Comparison of ENCODE assay signal across 1 cellular context in the genomic region with DNA sequence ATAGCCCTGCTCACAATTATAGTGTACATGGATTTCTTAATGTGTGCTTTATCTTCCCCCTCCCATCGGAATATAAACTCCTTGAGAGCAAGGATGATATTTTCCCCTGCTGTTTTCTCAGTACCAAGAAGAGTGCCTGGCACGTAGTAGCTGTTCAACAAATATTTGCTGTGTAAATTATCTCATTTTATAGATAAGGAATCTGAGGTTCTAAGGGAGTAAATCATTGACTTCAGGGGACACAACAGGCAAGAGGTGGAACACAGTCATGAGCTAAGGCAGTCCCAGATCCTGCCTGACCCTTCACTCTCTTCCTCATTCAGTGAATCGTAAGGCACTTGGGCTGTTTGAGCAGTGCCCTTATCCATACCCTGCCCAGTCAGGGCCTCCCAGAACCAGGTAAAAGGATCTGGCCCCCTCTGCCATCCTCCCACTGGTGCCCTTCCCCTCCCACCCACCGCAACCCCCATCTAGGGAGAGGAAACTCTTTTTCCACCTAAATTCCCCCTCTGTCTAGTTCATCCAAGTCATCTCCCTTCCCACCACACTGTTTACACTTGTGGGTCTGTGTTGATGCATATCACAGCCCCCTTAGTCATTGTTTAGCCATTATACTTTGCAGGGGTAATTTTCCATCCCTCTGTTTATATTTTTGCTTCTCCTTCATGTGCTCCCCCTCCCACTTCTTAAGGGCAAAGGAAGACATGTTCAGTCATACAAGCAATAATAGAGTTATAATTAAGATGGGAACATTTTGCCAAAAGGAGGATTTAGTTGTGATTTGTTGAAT.
TF ChIP-seq lines count a peak whose summit lies in the region.

No MANE protein-coding gene starts in this region.

TF ChIP-seq in HepG2, 621 proteins besides CTCF, POLR2A, EP300 and RAD21 (continued from another document):
- TF ChIP-seq, protein P1, sequence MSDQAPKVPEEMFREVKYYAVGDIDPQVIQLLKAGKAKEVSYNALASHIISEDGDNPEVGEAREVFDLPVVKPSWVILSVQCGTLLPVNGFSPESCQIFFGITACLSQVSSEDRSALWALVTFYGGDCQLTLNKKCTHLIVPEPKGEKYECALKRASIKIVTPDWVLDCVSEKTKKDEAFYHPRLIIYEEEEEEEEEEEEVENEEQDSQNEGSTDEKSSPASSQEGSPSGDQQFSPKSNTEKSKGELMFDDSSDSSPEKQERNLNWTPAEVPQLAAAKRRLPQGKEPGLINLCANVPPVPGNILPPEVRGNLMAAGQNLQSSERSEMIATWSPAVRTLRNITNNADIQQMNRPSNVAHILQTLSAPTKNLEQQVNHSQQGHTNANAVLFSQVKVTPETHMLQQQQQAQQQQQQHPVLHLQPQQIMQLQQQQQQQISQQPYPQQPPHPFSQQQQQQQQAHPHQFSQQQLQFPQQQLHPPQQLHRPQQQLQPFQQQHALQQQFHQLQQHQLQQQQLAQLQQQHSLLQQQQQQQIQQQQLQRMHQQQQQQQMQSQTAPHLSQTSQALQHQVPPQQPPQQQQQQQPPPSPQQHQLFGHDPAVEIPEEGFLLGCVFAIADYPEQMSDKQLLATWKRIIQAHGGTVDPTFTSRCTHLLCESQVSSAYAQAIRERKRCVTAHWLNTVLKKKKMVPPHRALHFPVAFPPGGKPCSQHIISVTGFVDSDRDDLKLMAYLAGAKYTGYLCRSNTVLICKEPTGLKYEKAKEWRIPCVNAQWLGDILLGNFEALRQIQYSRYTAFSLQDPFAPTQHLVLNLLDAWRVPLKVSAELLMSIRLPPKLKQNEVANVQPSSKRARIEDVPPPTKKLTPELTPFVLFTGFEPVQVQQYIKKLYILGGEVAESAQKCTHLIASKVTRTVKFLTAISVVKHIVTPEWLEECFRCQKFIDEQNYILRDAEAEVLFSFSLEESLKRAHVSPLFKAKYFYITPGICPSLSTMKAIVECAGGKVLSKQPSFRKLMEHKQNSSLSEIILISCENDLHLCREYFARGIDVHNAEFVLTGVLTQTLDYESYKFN (CRISPR knock-in tag; conservative IDR thresholded peaks at IDR 0.05), result 0 out of 2 replicates have a peak, but pooled peaks have one; percentile 14
- TF ChIP-seq, protein P2, sequence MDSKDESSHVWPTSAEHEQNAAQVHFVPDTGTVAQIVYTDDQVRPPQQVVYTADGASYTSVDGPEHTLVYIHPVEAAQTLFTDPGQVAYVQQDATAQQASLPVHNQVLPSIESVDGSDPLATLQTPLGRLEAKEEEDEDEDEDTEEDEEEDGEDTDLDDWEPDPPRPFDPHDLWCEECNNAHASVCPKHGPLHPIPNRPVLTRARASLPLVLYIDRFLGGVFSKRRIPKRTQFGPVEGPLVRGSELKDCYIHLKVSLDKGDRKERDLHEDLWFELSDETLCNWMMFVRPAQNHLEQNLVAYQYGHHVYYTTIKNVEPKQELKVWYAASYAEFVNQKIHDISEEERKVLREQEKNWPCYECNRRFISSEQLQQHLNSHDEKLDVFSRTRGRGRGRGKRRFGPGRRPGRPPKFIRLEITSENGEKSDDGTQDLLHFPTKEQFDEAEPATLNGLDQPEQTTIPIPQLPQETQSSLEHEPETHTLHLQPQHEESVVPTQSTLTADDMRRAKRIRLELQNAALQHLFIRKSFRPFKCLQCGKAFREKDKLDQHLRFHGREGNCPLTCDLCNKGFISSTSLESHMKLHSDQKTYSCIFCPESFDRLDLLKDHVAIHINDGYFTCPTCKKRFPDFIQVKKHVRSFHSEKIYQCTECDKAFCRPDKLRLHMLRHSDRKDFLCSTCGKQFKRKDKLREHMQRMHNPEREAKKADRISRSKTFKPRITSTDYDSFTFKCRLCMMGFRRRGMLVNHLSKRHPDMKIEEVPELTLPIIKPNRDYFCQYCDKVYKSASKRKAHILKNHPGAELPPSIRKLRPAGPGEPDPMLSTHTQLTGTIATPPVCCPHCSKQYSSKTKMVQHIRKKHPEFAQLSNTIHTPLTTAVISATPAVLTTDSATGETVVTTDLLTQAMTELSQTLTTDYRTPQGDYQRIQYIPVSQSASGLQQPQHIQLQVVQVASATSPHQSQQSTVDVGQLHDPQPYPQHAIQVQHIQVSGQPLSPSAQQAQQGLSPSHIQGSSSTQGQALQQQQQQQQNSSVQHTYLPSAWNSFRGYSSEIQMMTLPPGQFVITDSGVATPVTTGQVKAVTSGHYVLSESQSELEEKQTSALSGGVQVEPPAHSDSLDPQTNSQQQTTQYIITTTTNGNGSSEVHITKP (CRISPR knock-in tag; IDR thresholded peaks at IDR 0.05; ENCODE audit: low read depth), result no peak
- TF ChIP-seq ZNF773 (CRISPR knock-in tag; IDR thresholded peaks at IDR 0.05; ENCODE audit: borderline replicate concordance), result no peak
- TF ChIP-seq ATAD3A (CRISPR knock-in tag; IDR thresholded peaks at IDR 0.05), result no peak
- TF ChIP-seq, protein P3, sequence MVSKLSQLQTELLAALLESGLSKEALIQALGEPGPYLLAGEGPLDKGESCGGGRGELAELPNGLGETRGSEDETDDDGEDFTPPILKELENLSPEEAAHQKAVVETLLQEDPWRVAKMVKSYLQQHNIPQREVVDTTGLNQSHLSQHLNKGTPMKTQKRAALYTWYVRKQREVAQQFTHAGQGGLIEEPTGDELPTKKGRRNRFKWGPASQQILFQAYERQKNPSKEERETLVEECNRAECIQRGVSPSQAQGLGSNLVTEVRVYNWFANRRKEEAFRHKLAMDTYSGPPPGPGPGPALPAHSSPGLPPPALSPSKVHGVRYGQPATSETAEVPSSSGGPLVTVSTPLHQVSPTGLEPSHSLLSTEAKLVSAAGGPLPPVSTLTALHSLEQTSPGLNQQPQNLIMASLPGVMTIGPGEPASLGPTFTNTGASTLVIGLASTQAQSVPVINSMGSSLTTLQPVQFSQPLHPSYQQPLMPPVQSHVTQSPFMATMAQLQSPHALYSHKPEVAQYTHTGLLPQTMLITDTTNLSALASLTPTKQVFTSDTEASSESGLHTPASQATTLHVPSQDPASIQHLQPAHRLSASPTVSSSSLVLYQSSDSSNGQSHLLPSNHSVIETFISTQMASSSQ (IDR thresholded peaks at IDR 0.05; ENCODE audit: low read depth), result peak; percentile 64
- TF ChIP-seq, protein P3 (CRISPR knock-in tag; IDR thresholded peaks at IDR 0.05; ENCODE audit: borderline replicate concordance), result no peak; the same call in 1 of the 2 replicates
- TF ChIP-seq WIZ (CRISPR knock-in tag; IDR thresholded peaks at IDR 0.05), result no peak
- TF ChIP-seq, protein P4, sequence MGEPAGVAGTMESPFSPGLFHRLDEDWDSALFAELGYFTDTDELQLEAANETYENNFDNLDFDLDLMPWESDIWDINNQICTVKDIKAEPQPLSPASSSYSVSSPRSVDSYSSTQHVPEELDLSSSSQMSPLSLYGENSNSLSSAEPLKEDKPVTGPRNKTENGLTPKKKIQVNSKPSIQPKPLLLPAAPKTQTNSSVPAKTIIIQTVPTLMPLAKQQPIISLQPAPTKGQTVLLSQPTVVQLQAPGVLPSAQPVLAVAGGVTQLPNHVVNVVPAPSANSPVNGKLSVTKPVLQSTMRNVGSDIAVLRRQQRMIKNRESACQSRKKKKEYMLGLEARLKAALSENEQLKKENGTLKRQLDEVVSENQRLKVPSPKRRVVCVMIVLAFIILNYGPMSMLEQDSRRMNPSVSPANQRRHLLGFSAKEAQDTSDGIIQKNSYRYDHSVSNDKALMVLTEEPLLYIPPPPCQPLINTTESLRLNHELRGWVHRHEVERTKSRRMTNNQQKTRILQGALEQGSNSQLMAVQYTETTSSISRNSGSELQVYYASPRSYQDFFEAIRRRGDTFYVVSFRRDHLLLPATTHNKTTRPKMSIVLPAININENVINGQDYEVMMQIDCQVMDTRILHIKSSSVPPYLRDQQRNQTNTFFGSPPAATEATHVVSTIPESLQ (CRISPR knock-in tag; conservative IDR thresholded peaks at IDR 0.05), result no peak
- TF ChIP-seq GATA4 (IDR thresholded peaks at IDR 0.05; ENCODE audit: borderline replicate concordance, low read depth), result peak; percentile 20; the same call in 1 of the 2 replicates
TF ChIP-seq in HepG2: peak in this region for 3.
